ENCODE assay signal across 12 cellular contexts in the genomic region with DNA sequence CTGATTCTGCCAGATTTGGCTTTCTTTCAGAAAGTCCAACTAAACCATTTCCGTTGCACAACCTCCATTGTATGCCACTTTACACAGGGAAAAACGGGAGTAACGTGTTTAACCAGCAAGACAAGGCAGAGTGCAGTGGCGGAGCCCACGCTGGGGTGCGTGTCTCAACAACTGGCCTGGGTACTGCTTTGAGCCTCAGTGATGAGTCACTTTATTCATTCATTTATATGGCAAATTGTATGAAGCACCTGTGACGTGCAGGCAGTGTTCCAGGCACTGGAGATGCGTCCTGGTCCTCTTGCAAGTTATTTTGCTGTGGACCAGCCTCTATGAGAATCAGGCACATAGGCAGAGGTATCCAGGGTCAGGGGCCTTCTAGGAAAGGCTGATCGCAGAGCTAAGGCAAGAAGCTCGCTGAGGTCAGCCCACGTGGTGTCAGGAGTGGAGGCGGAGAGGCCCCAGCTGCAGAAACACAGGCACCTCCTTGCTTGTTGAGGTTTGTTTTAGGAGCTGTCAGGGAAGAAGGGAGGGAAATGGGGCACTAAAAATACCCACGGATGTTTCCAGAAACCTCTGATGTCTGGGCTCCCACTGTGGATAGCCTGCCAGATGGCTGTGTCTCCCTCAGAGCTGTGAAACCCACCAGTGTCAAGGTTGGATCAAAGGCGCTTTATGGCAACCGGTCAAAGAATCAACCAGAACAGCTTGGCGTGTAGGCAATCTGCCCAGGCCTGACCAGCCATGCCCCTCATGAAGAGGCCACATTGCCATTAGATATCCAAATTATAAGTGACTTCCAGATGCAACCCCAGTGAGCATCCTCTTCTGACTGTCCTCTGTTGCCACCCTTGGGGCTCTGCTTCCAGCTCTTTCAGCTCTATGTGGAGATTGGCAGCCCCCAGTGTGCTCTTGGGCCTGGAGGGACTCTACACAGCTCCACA.
DNase-seq lines count a peak whose midpoint lies in the region; ATAC-seq and TF ChIP-seq lines count a peak whose summit lies in the region.
"Had no signal": no experiment of that assay in that cellular context is flagged by ENCODE, and none has a peak within 500 bp of the region (broad histone marks: within the 10 kb centered on the region; RNA-seq: fewer than 3 reads in every experiment).

No MANE protein-coding gene starts in this region.

- H3K4me3 ChIP-seq in naive thymus-derived CD4-positive, alpha-beta T cell (ENCODE audit: low read length), result no peak overlapping the region
- H3K4me3 ChIP-seq in SJCRH30, result no peak overlapping the region
- H3K4me3 ChIP-seq: HAP-1 had no signal

- CTCF ChIA-PET in MCF 10A (lab: Yijun Ruan, JAX), result no interaction called here
- CTCF ChIA-PET in naive thymus-derived CD4-positive, alpha-beta T cell (lab: Charles Lee), result interaction anchor here (0.7 kb wide), 1 partner anchor 63 kb away, joined by 4 read pairs; no protein-coding TSS in a partner anchor
- CTCF ChIA-PET in activated CD4-positive, alpha-beta memory T cell treated with anti-CD3 and anti-CD28 coated beads for 36 hours (lab: Charles Lee), result no interaction called here

- peak overlapping the region; percentile 63 to 79 for H3K27ac Mint-ChIP-seq in stimulated activated naive CD8-positive, alpha-beta T cell treated with anti-CD3 and anti-CD28 coated beads, Interleukin-15, amount 100 ng/mL, for 72 hours
- no peak overlapping the region for H3K27ac Mint-ChIP-seq in MCF 10A (ENCODE audit: low read depth, unreplicated experiment)
- peak overlapping the region in 7 of 9 donors; percentile 30 to 97 (median 88) for H3K27ac Mint-ChIP-seq in naive thymus-derived CD4-positive, alpha-beta T cell
- H3K27ac Mint-ChIP-seq in activated CD4-positive, alpha-beta memory T cell treated with anti-CD3 and anti-CD28 coated beads for 36 hours, result no peak overlapping the region

- ATAC-seq in stimulated activated naive CD8-positive, alpha-beta T cell treated with anti-CD3 and anti-CD28 coated beads, Interleukin-15, amount 100 ng/mL, for 72 hours, result no peak
- ATAC-seq in stimulated activated naive CD8-positive, alpha-beta T cell treated with anti-CD3 and anti-CD28 coated beads, Interleukin-15, Interleukin-2, amounts not matched to agents 100 U/mL and 50 U/mL, for 24 hours, result no peak
- no peak for ATAC-seq in naive thymus-derived CD4-positive, alpha-beta T cell
- no peak for ATAC-seq in GM21737 (IDR thresholded peaks at IDR 0.05; ENCODE audit: unreplicated experiment)

- intact Hi-C loops in MCF 10A (cut with micrococcal nuclease), result loop anchor here (5.0 kb wide), 2 partner anchors 457 to 1167 kb away; no protein-coding TSS in a partner anchor
- intact Hi-C loops in naive thymus-derived CD4-positive, alpha-beta T cell (cut with micrococcal nuclease), result loop anchor here (5.0 to 10.0 kb wide), 9 partner anchors 48 to 1860 kb away; a partner anchor contains a TSS
- intact Hi-C loops in activated CD4-positive, alpha-beta memory T cell treated with anti-CD3 and anti-CD28 coated beads for 36 hours (cut with micrococcal nuclease), result loop anchor here (5.0 kb wide), 2 partner anchors 48 to 437 kb away; no protein-coding TSS in a partner anchor

- no peaks in the 10 kb centered on the region for H3K36me3 ChIP-seq in naive thymus-derived CD4-positive, alpha-beta T cell (ENCODE audit: control insufficient read depth in 2 of 3, insufficient read depth in 3 of 3, low read length in 3 of 3)
- no peaks in the 10 kb centered on the region for H3K36me3 ChIP-seq in SJCRH30
- H3K36me3 ChIP-seq: HAP-1 had no signal

- no peaks in the 10 kb centered on the region for H3K36me3 Mint-ChIP-seq in MCF 10A (ENCODE audit: insufficient read depth, unreplicated experiment)
- peaks cover 0 to 11% (median 0%) of the 10 kb centered on the region in 5 donors for H3K36me3 Mint-ChIP-seq in naive thymus-derived CD4-positive, alpha-beta T cell
- H3K36me3 Mint-ChIP-seq in activated CD4-positive, alpha-beta memory T cell treated with anti-CD3 and anti-CD28 coated beads for 36 hours, result no peaks in the 10 kb centered on the region

- H3K27me3 Mint-ChIP-seq in stimulated activated naive CD8-positive, alpha-beta T cell treated with anti-CD3 and anti-CD28 coated beads, Interleukin-15, amount 100 ng/mL, for 72 hours, result no peaks in the 10 kb centered on the region
- no peaks in the 10 kb centered on the region for H3K27me3 Mint-ChIP-seq in MCF 10A (ENCODE audit: insufficient read depth, unreplicated experiment)
- H3K27me3 Mint-ChIP-seq in naive thymus-derived CD4-positive, alpha-beta T cell, result no peaks in the 10 kb centered on the region
- no peaks in the 10 kb centered on the region for H3K27me3 Mint-ChIP-seq in activated CD4-positive, alpha-beta memory T cell treated with anti-CD3 and anti-CD28 coated beads for 36 hours

- no peak overlapping the region for H3K27ac ChIP-seq in naive thymus-derived CD4-positive, alpha-beta T cell (ENCODE audit: low read depth, low read length)
- no peak overlapping the region for H3K27ac ChIP-seq in SJCRH30
- H3K27ac ChIP-seq: VCaP had no signal

- no peak for DNase-seq in stimulated activated naive CD8-positive, alpha-beta T cell treated with anti-CD3 and anti-CD28 coated beads, Interleukin-15, amount 100 ng/mL, for 72 hours
- no peak for DNase-seq in stimulated activated naive CD8-positive, alpha-beta T cell treated with anti-CD3 and anti-CD28 coated beads, Interleukin-15, Interleukin-2, amounts not matched to agents 100 U/mL and 50 U/mL, for 24 hours
- DNase-seq in MCF 10A (ENCODE audit: unreplicated experiment), result peak; percentile 78
- DNase-seq in naive thymus-derived CD4-positive, alpha-beta T cell, result no peak
- DNase-seq in activated CD4-positive, alpha-beta memory T cell treated with anti-CD3 and anti-CD28 coated beads for 36 hours, result no peak
- DNase-seq in HT-29 (ENCODE audit: low spot score), result no peak
- DNase-seq in SJCRH30, result no peak
- DNase-seq: NCI-H1417, NCI-H524 treated with DMSO at 0.1 percent for 48 hours had no signal

- TF ChIP-seq CTCF in MCF 10A (IDR thresholded peaks at IDR 0.05; ENCODE audit: unreplicated experiment), result no peak

- POLR2A ChIA-PET in MCF 10A (lab: Yijun Ruan, JAX), result no interaction called here
- POLR2A ChIA-PET in naive thymus-derived CD4-positive, alpha-beta T cell (lab: Charles Lee), result interaction anchor here (1.1 to 1.3 kb wide), 2 partner anchors 63 to 361 kb away, joined by 3 read pairs; no protein-coding TSS in a partner anchor
- POLR2A ChIA-PET in activated CD4-positive, alpha-beta memory T cell treated with anti-CD3 and anti-CD28 coated beads for 36 hours (lab: Charles Lee), result no interaction called here

- no TSS peak for BruUV-seq in MCF 10A (replicated peaks; lab: Mats Ljungman, UMichigan)

- H3K9me3 Mint-ChIP-seq in stimulated activated naive CD8-positive, alpha-beta T cell treated with anti-CD3 and anti-CD28 coated beads, Interleukin-15, amount 100 ng/mL, for 72 hours, result peaks cover 0 to 12% of the 10 kb centered on the region in 2 donors
- no peaks in the 10 kb centered on the region for H3K9me3 Mint-ChIP-seq in MCF 10A (ENCODE audit: unreplicated experiment)
- H3K9me3 Mint-ChIP-seq in naive thymus-derived CD4-positive, alpha-beta T cell, result peaks cover 0 to 10% (median 3%) of the 10 kb centered on the region in 11 donors
- peaks cover 11% of the 10 kb centered on the region for H3K9me3 Mint-ChIP-seq in activated CD4-positive, alpha-beta memory T cell treated with anti-CD3 and anti-CD28 coated beads for 36 hours

- H3K4me3 Mint-ChIP-seq in stimulated activated naive CD8-positive, alpha-beta T cell treated with anti-CD3 and anti-CD28 coated beads, Interleukin-15, amount 100 ng/mL, for 72 hours, result peak overlapping the region in 1 of 2 donors; percentile 25
- H3K4me3 Mint-ChIP-seq in MCF 10A (ENCODE audit: unreplicated experiment), result no peak overlapping the region
- peak overlapping the region in 8 of 10 donors; percentile 31 to 96 (median 74) for H3K4me3 Mint-ChIP-seq in naive thymus-derived CD4-positive, alpha-beta T cell
- no peak overlapping the region for H3K4me3 Mint-ChIP-seq in activated CD4-positive, alpha-beta memory T cell treated with anti-CD3 and anti-CD28 coated beads for 36 hours

- peaks cover 20 to 56% of the 10 kb centered on the region in 2 donors for H3K4me1 ChIP-seq in naive thymus-derived CD4-positive, alpha-beta T cell (ENCODE audit: control insufficient read depth in 2 of 2, insufficient read depth in 2 of 2, low read length in 2 of 2)
- H3K4me1 ChIP-seq in SJCRH30, result no peaks in the 10 kb centered on the region
- H3K4me1 ChIP-seq: HAP-1 had no signal

- no peaks in the 10 kb centered on the region for H3K9me3 ChIP-seq in naive thymus-derived CD4-positive, alpha-beta T cell (ENCODE audit: control insufficient read depth in 2 of 3, low read length in 3 of 3)
- H3K9me3 ChIP-seq in SJCRH30 (replicated peaks), result no peaks in the 10 kb centered on the region
- H3K9me3 ChIP-seq: HAP-1 had no signal

- no peaks in the 10 kb centered on the region for H3K27me3 ChIP-seq in naive thymus-derived CD4-positive, alpha-beta T cell (ENCODE audit: control insufficient read depth in 2 of 2, insufficient read depth in 2 of 2, low read length in 2 of 2)
- H3K27me3 ChIP-seq in SJCRH30, result no peaks in the 10 kb centered on the region

- H3K4me1 Mint-ChIP-seq in stimulated activated naive CD8-positive, alpha-beta T cell treated with anti-CD3 and anti-CD28 coated beads, Interleukin-15, amount 100 ng/mL, for 72 hours, result peaks cover 63% of the 10 kb centered on the region
- H3K4me1 Mint-ChIP-seq in MCF 10A (ENCODE audit: insufficient read depth, unreplicated experiment), result peaks cover 45% of the 10 kb centered on the region
- peaks cover 42 to 80% (median 67%) of the 10 kb centered on the region in 7 donors for H3K4me1 Mint-ChIP-seq in naive thymus-derived CD4-positive, alpha-beta T cell
- peaks cover 56% of the 10 kb centered on the region for H3K4me1 Mint-ChIP-seq in activated CD4-positive, alpha-beta memory T cell treated with anti-CD3 and anti-CD28 coated beads for 36 hours (ENCODE audit: low read depth)

Comparison
In these comparisons a context has a peak if more than half of its experiments do, and no peak if none do; other contexts are left out.
1. H3K27ac Mint-ChIP-seq: peak in stimulated activated naive CD8-positive, alpha-beta T cell treated with anti-CD3 and anti-CD28 coated beads, Interleukin-15, amount 100 ng/mL, for 72 hours (2 of 2) and naive thymus-derived CD4-positive, alpha-beta T cell (7 of 9); none in MCF 10A (single experiment) and activated CD4-positive, alpha-beta memory T cell treated with anti-CD3 and anti-CD28 coated beads for 36 hours (single experiment).
2. H3K4me3 Mint-ChIP-seq: peak in naive thymus-derived CD4-positive, alpha-beta T cell (8 of 10); none in MCF 10A (single experiment) and activated CD4-positive, alpha-beta memory T cell treated with anti-CD3 and anti-CD28 coated beads for 36 hours (single experiment).